Comparison of ENCODE assay signal across 14 cellular contexts in the genomic region with DNA sequence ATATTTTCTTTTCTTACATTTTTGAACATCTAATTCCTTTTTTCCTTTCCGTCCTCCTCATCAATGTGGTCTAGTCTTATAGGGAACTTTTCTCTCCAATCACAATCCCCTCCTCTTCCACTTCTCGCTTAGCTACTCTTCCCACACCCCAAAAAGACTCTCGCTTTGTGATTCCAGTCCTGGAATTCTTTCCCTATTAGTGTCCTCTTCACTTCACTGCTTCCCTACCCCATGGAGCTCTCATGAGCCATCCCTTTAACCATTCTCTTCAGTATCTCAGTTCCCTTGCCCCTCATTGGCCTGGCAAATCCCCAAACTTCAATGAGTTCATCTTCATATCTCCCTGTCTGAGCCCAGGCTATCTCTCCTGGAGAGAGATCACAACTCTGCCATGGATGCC. TPM values are rescaled to one million over a fixed set of nuclear protein-coding genes. Genes with fewer than 3 reads are reported as not detected.
DNase-seq lines count a peak whose midpoint lies in the region; ATAC-seq and TF ChIP-seq lines count a peak whose summit lies in the region.
"Had no signal": no experiment of that assay in that cellular context is flagged by ENCODE, and none has a peak within 500 bp of the region (broad histone marks: within the 10 kb centered on the region; RNA-seq: fewer than 3 reads in every experiment).

No MANE protein-coding gene starts in this region.

- TF ChIP-seq CTCF in brain microvascular endothelial cell (IDR thresholded peaks at IDR 0.05; ENCODE audit: low read depth, low read length, missing control alignments) (no peak), psoas muscle (IDR thresholded peaks at IDR 0.05) (no peak), GM10248 (IDR thresholded peaks at IDR 0.05; ENCODE audit: control extremely low read depth, extremely low read depth, low read depth, missing control alignments) (no peak)

- DNase-seq in T-helper 1 cell, result no peak
- DNase-seq in NCI-H226, result peak; percentile 80
- DNase-seq in brain microvascular endothelial cell, result peak; percentile 27
- no peak for DNase-seq in psoas muscle
- DNase-seq in effector CD8-positive, alpha-beta T cell (lab: John Stamatoyannopoulos, UW), result no peak
- DNase-seq in GM10248 (ENCODE audit: extremely low spot score), result no peak
- DNase-seq: 8988T, left colon, NCI-H446, posterior cingulate gyrus, SHP77 treated with DMSO at 0.1 percent for 48 hours had no signal

- CTCF ChIA-PET in GM10248 (lab: Yijun Ruan, JAX), result interaction anchor here (0.8 to 2.8 kb wide), 10 partner anchors 9 to 190 kb away, joined by 3 to 9 read pairs (median 4); no protein-coding TSS in a partner anchor

- POLR2A ChIA-PET in GM10248 (lab: Yijun Ruan, JAX), result interaction anchor here (0.9 kb wide), 2 partner anchors 13 to 55 kb away, joined by 3 read pairs; partner anchors contain the start of gene CEP85L

- H3K27ac Mint-ChIP-seq in T-helper 1 cell treated with Interleukin-12 subunit alpha and Interleukin-12 subunit beta and Interleukin-4 antibody, amounts not matched to agents 30 μg/mL and 1 μg/mL, for 36 hours, result peak overlapping the region; percentile 87

- H3K27ac ChIP-seq in brain microvascular endothelial cell (peak overlapping the region; percentile 95), psoas muscle (peak overlapping the region; percentile 58)

- peaks cover 51% of the 10 kb centered on the region for H3K4me1 Mint-ChIP-seq in T-helper 1 cell treated with Interleukin-12 subunit alpha and Interleukin-12 subunit beta and Interleukin-4 antibody, amounts not matched to agents 30 μg/mL and 1 μg/mL, for 36 hours (ENCODE audit: low read depth)

- peak overlapping the region; percentile 79 for H3K4me3 Mint-ChIP-seq in T-helper 1 cell treated with Interleukin-12 subunit alpha and Interleukin-12 subunit beta and Interleukin-4 antibody, amounts not matched to agents 30 μg/mL and 1 μg/mL, for 36 hours

- no peaks in the 10 kb centered on the region for H3K9me3 ChIP-seq in psoas muscle

- H3K36me3 ChIP-seq in brain microvascular endothelial cell (replicated peaks), result no peaks in the 10 kb centered on the region
- H3K36me3 ChIP-seq in psoas muscle (ENCODE audit: insufficient read depth in 1 of 2, low read depth in 1 of 2), result no peaks in the 10 kb centered on the region
- H3K36me3 ChIP-seq: cardiac muscle cell had no signal

- H3K4me3 ChIP-seq in brain microvascular endothelial cell (ENCODE audit: low read depth, low read length) (no peak overlapping the region), psoas muscle (no peak overlapping the region)
- H3K4me3 ChIP-seq: cardiac muscle cell had no signal

- H3K9me3 Mint-ChIP-seq in T-helper 1 cell treated with Interleukin-12 subunit alpha and Interleukin-12 subunit beta and Interleukin-4 antibody, amounts not matched to agents 30 μg/mL and 1 μg/mL, for 36 hours, result no peaks in the 10 kb centered on the region

- peaks cover 41% of the 10 kb centered on the region for H3K4me1 ChIP-seq in psoas muscle

- H3K27me3 ChIP-seq in brain microvascular endothelial cell (replicated peaks) (no peaks in the 10 kb centered on the region), psoas muscle (ENCODE audit: insufficient read depth in 3 of 3, low read length in 2 of 3) (no peaks in the 10 kb centered on the region)
- H3K27me3 ChIP-seq: cardiac muscle cell had no signal

- in situ Hi-C loops in brain microvascular endothelial cell (cut with HindIII; ENCODE audit: low pct_ligation_motif_present, low sequenced_read_pairs), result no loop called here

- 81 to 99% (median 98%) methylated on average over 3 of the region's 3 CpGs for WGBS in psoas muscle, 3 donors

- peaks cover 25% of the 10 kb centered on the region for H3K36me3 Mint-ChIP-seq in T-helper 1 cell treated with Interleukin-12 subunit alpha and Interleukin-12 subunit beta and Interleukin-4 antibody, amounts not matched to agents 30 μg/mL and 1 μg/mL, for 36 hours (ENCODE audit: low read depth)

- no peaks in the 10 kb centered on the region for H3K27me3 Mint-ChIP-seq in T-helper 1 cell treated with Interleukin-12 subunit alpha and Interleukin-12 subunit beta and Interleukin-4 antibody, amounts not matched to agents 30 μg/mL and 1 μg/mL, for 36 hours (ENCODE audit: low read depth)

- no peak for ATAC-seq in psoas muscle
- ATAC-seq in GM19452 (IDR thresholded peaks at IDR 0.05; ENCODE audit: unreplicated experiment), result no peak
- ATAC-seq: left colon had no signal

- intact Hi-C loops in psoas muscle (cut with DNase I), result loop anchor here (1.0 to 5.0 kb wide), 5 partner anchors 39 to 70 kb away; partner anchors contain the start of gene CEP85L (in 1 of the 2)

RNA-seq across cellular contexts. Expression of gene CEP85L, which starts 55.3 kb away (rescaled TPM):
- total RNA-seq in psoas muscle, result 10 to 100 TPM; 18.9 to 25.1 (median 21.9) TPM
- polyA plus RNA-seq in psoas muscle, result 1 to 10 TPM; 2.3 to 6.9 (median 5.0) TPM

Comparison
In these comparisons a context has a peak if more than half of its experiments do, and no peak if none do; other contexts are left out.
1. DNase-seq: peak in NCI-H226 (single experiment) and brain microvascular endothelial cell (single experiment); none in T-helper 1 cell (0 of 5), psoas muscle (0 of 2), effector CD8-positive, alpha-beta T cell (single experiment) and GM10248 (single experiment).